ENCODE assay signal across 18 cellular contexts in genomic region chr7:154699421-154699820, GRCh38.
A peak's percentile ranks its signal among the peaks of the same experiment; 100 is the strongest.
DNase-seq lines count a peak whose midpoint lies in the region; ATAC-seq and TF ChIP-seq lines count a peak whose summit lies in the region.
"Had no signal": no experiment of that assay in that cellular context is flagged by ENCODE, and none has a peak within 500 bp of the region (broad histone marks: within the 10 kb centered on the region; RNA-seq: fewer than 3 reads in every experiment).

No MANE protein-coding gene starts in this region.

- intact Hi-C loops in mucosa of descending colon (cut with DNase I, micrococcal nuclease): no loop called here

- no peak for TF ChIP-seq CTCF in mucosa of descending colon (IDR thresholded peaks at IDR 0.05)

- no peaks in the 10 kb centered on the region for H3K27me3 ChIP-seq in MG63

- H3K36me3 ChIP-seq in MG63 (no peaks in the 10 kb centered on the region), mucosa of descending colon (ENCODE audit: low read depth) (no peaks in the 10 kb centered on the region)

- H3K4me1 ChIP-seq in mucosa of descending colon (ENCODE audit: low read depth): no peaks in the 10 kb centered on the region

- no peak overlapping the region for H3K4me3 ChIP-seq in MG63
- H3K4me3 ChIP-seq in mucosa of descending colon: no peak overlapping the region

- H3K9me3 ChIP-seq in MG63 (no peaks in the 10 kb centered on the region), mucosa of descending colon (peaks cover 5% of the 10 kb centered on the region)

- peak; percentile 17 for DNase-seq in activated T-cell treated with anti-CD3 and anti-CD28 coated beads for 48 hours (ENCODE audit: low read depth)
- no peak for DNase-seq in activated T-cell treated with anti-CD3 and anti-CD28 coated beads, Interleukin-2, amount 50 U/mL, for 1 hour
- DNase-seq in MG63: peak; percentile 9
- peak; percentile 25 for DNase-seq in astrocyte of the hippocampus (ENCODE audit: low read depth, low spot score)
- no peak for DNase-seq in mucosa of descending colon
- DNase-seq in A172 (ENCODE audit: low spot score): no peak
- no peak for DNase-seq in stimulated activated naive CD4-positive, alpha-beta T cell (lab: John Stamatoyannopoulos, UW)
- DNase-seq: AML-193, Calu3, DMS79, GDM1, MM.1S, NCI-H1105 treated with DMSO at 0.1 percent for 48 hours, NCI-H187 treated with DMSO at 0.1 percent for 48 hours, NCI-H2171, SHP77 treated with DMSO at 0.1 percent for 48 hours had no signal

- ATAC-seq in mucosa of descending colon: peak; percentile 23
- no peak for ATAC-seq in GM18502 (IDR thresholded peaks at IDR 0.05; ENCODE audit: poor library complexity, unreplicated experiment)
- ATAC-seq: Panc1 had no signal

Comparison
In these comparisons a context has a peak if more than half of its experiments do, and no peak if none do; other contexts are left out.
1. DNase-seq: peak in activated T-cell treated with anti-CD3 and anti-CD28 coated beads for 48 hours (single experiment), MG63 (single experiment) and astrocyte of the hippocampus (single experiment); none in activated T-cell treated with anti-CD3 and anti-CD28 coated beads, Interleukin-2, amount 50 U/mL, for 1 hour (single experiment), mucosa of descending colon (0 of 3), A172 (single experiment) and stimulated activated naive CD4-positive, alpha-beta T cell (0 of 6).